In genomic region chr20:13784893-13785715, GRCh38 we compare ENCODE assay signal across 8 cellular contexts. TPM values are rescaled to one million over a fixed set of nuclear protein-coding genes. Genes with fewer than 3 reads are reported as not detected.
DNase-seq lines count a peak whose midpoint lies in the region; ATAC-seq, FAIRE-seq and TF ChIP-seq lines count a peak whose summit lies in the region.

Gene ESF1, minus strand, starts transcription at chr20:13784919. Its CDS starts 1,779 bp downstream, at chr20:13783140.
Gene NDUFAF5, plus strand, starts transcription at chr20:13785028. Its CDS starts 41 bp downstream, at chr20:13785069.

- H3K36me3 Mint-ChIP-seq in T-cell (peaks cover 30% of the 10 kb centered on the region), type B pancreatic cell (peaks cover 25% of the 10 kb centered on the region)

- peak within 1 kb of the TSS; percentile 68 to 96 (median 84) for H3K4me3 ChIP-seq in heart left ventricle

- no peaks in the 10 kb centered on the region for H3K9me3 ChIP-seq in heart left ventricle

- H3K4me1 ChIP-seq in heart left ventricle: peaks cover 0 to 43% (median 34%) of the 10 kb centered on the region in 12 donors

- H3K9me3 Mint-ChIP-seq in T-cell (no peaks in the 10 kb centered on the region), type B pancreatic cell (no peaks in the 10 kb centered on the region)

- ATAC-seq in HG02840 (IDR thresholded peaks at IDR 0.05; ENCODE audit: low FRiP score, unreplicated experiment) (peak; percentile 97), T-cell (replicated peaks in 1 of 4) (peak; percentile 96 to 98 (median 97)), heart left ventricle (peak; percentile 96 to 99 (median 98))

- TF ChIP-seq POLR2A in GM12891 (IDR thresholded peaks at IDR 0.05; ENCODE audit: low read depth, low read length): no peak; the same call in none of the 2 replicates
- TF ChIP-seq POLR2A in heart left ventricle (IDR thresholded peaks at IDR 0.05): peak in 1 of 2 donors; percentile 64

- H3K27me3 Mint-ChIP-seq in T-cell (no peaks in the 10 kb centered on the region), type B pancreatic cell (no peaks in the 10 kb centered on the region)

- TF ChIP-seq CTCF in heart left ventricle (IDR thresholded peaks at IDR 0.05) (no peak), type B pancreatic cell (conservative IDR thresholded peaks at IDR 0.05) (peak; percentile 21)

- POLR2A ChIA-PET in T-cell (lab: Charles Lee): interaction anchor here in 1 of 2 donors (0.6 kb wide), 1 partner anchor 20 kb away, joined by 3 read pairs; no protein-coding TSS in a partner anchor

- FAIRE-seq in GM12891 (lab: Jason Lieb, UNC): peak; percentile 99

- peak; percentile 62 for DNase-seq in GM12891 (ENCODE audit: insufficient read length, low spot score)
- peak; percentile 82 for DNase-seq in NCI-H1436 treated with DMSO at 0.1 percent for 48 hours (lab: John Stamatoyannopoulos, UW)
- DNase-seq in T-cell: peak; percentile 81 to 92 (median 88)
- peak; percentile 93 to 96 (median 95) for DNase-seq in heart left ventricle
- DNase-seq in pons (ENCODE audit: low spot score): peak; percentile 97
- DNase-seq in type B pancreatic cell (ENCODE audit: extremely low spot score, unreplicated experiment): peak; percentile 96

- H3K27ac ChIP-seq in adipose tissue (ENCODE audit: low read depth, low read length): peak within 1 kb of the TSS; percentile 21
- peak within 1 kb of the TSS; percentile 73 to 98 (median 92) for H3K27ac ChIP-seq in heart left ventricle

- CTCF ChIA-PET in T-cell (lab: Charles Lee): interaction anchor here (1.2 to 4.0 kb wide), 3 partner anchors 11 to 13 kb away, joined by 3 to 39 read pairs (median 24); no protein-coding TSS in a partner anchor

- intact Hi-C loops in heart left ventricle (cut with DNase I): loop anchor here in 2 of 10 donors (10.0 kb wide), 1 partner anchor 150 kb away; the partner anchor contains the start of gene TASP1 (in 2 of the 2)

- 0% methylated on average over 52 to 54 of the region's 54 CpGs for WGBS in adipose tissue, 3 donors
- WGBS in heart left ventricle, 4 donors: 0 to 1% (median 0%) methylated on average over 27 to 54 of the region's 54 CpGs

- no peaks in the 10 kb centered on the region for H3K27me3 ChIP-seq in heart left ventricle

- H3K4me3 Mint-ChIP-seq in T-cell: peak within 1 kb of the TSS; percentile 97 to 100 (median 99)
- H3K4me3 Mint-ChIP-seq in type B pancreatic cell: peak within 1 kb of the TSS; percentile 100

- H3K4me1 Mint-ChIP-seq in T-cell (peaks cover 64 to 71% (median 66%) of the 10 kb centered on the region in 3 donors), type B pancreatic cell (ENCODE audit: unreplicated experiment) (peaks cover 34% of the 10 kb centered on the region)

- peak within 1 kb of the TSS; percentile 96 to 97 for H3K27ac Mint-ChIP-seq in T-cell
- H3K27ac Mint-ChIP-seq in type B pancreatic cell: peak within 1 kb of the TSS; percentile 95

- H3K36me3 ChIP-seq in heart left ventricle: peaks cover 0 to 59% (median 49%) of the 10 kb centered on the region in 9 donors

TF ChIP-seq in GM12891, 5 proteins besides CTCF, POLR2A, EP300 and RAD21:
- peak; percentile 93 for TF ChIP-seq TAF1 (IDR thresholded peaks at IDR 0.05; ENCODE audit: low read depth, low read length)
- TF ChIP-seq PAX5 (IDR thresholded peaks at IDR 0.05; ENCODE audit: insufficient read depth, low read length, severe bottlenecking): no peak
- no peak for TF ChIP-seq POLR2AphosphoS5 (IDR thresholded peaks at IDR 0.05; ENCODE audit: low read depth, low read length)
- TF ChIP-seq POU2F2 (IDR thresholded peaks at IDR 0.05; ENCODE audit: low read depth, low read length): peak; percentile 59; the same call in 1 of the 2 replicates
- no peak for TF ChIP-seq SPI1 (IDR thresholded peaks at IDR 0.05; ENCODE audit: low read depth, low read length)

RNA-seq across cellular contexts. Expression of gene ESF1, which starts in this region (rescaled TPM):
- polyA plus RNA-seq in GM12891 (2012; ENCODE audit: low read depth, missing spikeins): 11.8 TPM
- total RNA-seq in T-cell: 10 to 100 TPM in 4 of 5 donors, 1 to 10 TPM in 1; 9.4 to 14.2 (median 12.2) TPM
- 10 to 100 TPM in 1 of 3 donors, 1 to 10 TPM in 2; 3.5 to 13.2 (median 7.7) TPM for polyA plus RNA-seq in adipose tissue
- total RNA-seq in heart left ventricle: 10 to 100 TPM in 7 of 9 donors, 1 to 10 TPM in 2; 8.9 to 17.8 (median 14.0) TPM
- 10 to 100 TPM; 12.1 to 19.0 TPM for polyA plus RNA-seq in heart left ventricle
- 12.6 and 17.7 TPM in 2 replicates for total RNA-seq in type B pancreatic cell (ENCODE audit: low replicate concordance)

RNA-seq across cellular contexts. Expression of gene NDUFAF5, which starts in this region (rescaled TPM):
- polyA plus RNA-seq in GM12891 (2012; ENCODE audit: low read depth, missing spikeins): 24.5 TPM
- total RNA-seq in T-cell (10 to 100 TPM; 25.6 to 39.4 (median 30.1) TPM), heart left ventricle (10 to 100 TPM; 34.7 to 72.3 (median 55.5) TPM), type B pancreatic cell (ENCODE audit: low replicate concordance) (24.6 and 26.1 TPM in 2 replicates)
- polyA plus RNA-seq in adipose tissue (10 to 100 TPM in 2 of 3 donors, 1 to 10 TPM in 1; 8.1 to 16.0 (median 15.7) TPM), heart left ventricle (10 to 100 TPM; 38.9 to 72.0 TPM)

Comparison
In these comparisons a context has a peak if more than half of its experiments do, and no peak if none do; other contexts are left out.
1. Peak in every context shown above with its lines: DNase-seq, ATAC-seq, H3K4me3 ChIP-seq and H3K27ac ChIP-seq.